8 cellular contexts compared by ENCODE assay signal in genomic region chr3:13452490-13453335, GRCh38. TPM values are rescaled to one million over a fixed set of nuclear protein-coding genes. Genes with fewer than 3 reads are reported as not detected.
A peak's percentile ranks its signal among the peaks of the same experiment; 100 is the strongest.
DNase-seq lines count a peak whose midpoint lies in the region; ATAC-seq and TF ChIP-seq lines count a peak whose summit lies in the region.

No MANE protein-coding gene starts in this region.

- H3K4me1 ChIP-seq in PC-3 (ENCODE audit: insufficient read depth, low read length) (peaks cover 8% of the 10 kb centered on the region; the same call in 1 of the 2 replicates), osteoblast (ENCODE audit: insufficient read depth, low read length) (peaks cover 5% of the 10 kb centered on the region)

- peak overlapping the region; percentile 89 to 92 for H3K27ac Mint-ChIP-seq in activated naive CD4-positive, alpha-beta T cell treated with anti-CD3 and anti-CD28 coated beads, Interleukin-2, amount 50 U/mL, for 72 hours

- H3K4me2 ChIP-seq in PC-3 (ENCODE audit: low read length) (peak overlapping the region; percentile 89), osteoblast (ENCODE audit: insufficient read depth, low read length) (peak overlapping the region; percentile 93)

- H3F3A ChIP-seq in PC-3 (ENCODE audit: low read length, unreplicated experiment) = no peaks in the 10 kb centered on the region

- peak overlapping the region; percentile 62 for H3K4me3 ChIP-seq in PC-3 (ENCODE audit: low read length)
- H3K4me3 ChIP-seq in osteoblast (ENCODE audit: insufficient read depth, low read length) = peak overlapping the region; percentile 80

- no peak overlapping the region for H3K9ac ChIP-seq in PC-3 (ENCODE audit: low read length)

- intact Hi-C loops in PC-3 (cut with micrococcal nuclease) = loop anchor here (1.0 to 5.0 kb wide), 7 partner anchors 40 to 360 kb away; no protein-coding TSS in a partner anchor

- DNase-seq in EH (ENCODE audit: low read depth) (peak; percentile 71), HK-2 (ENCODE audit: unreplicated experiment) (peak; percentile 1), PC-3 (peak; percentile 79), germinal center (ENCODE audit: low spot score) (peak; percentile 55), osteoblast (ENCODE audit: insufficient read length, low spot score, missing footprints) (peak; percentile 92)
- peak in 1 of 2 donors; percentile 47 for DNase-seq in activated naive CD4-positive, alpha-beta T cell treated with anti-CD3 and anti-CD28 coated beads, Interleukin-2, amount 50 U/mL, for 72 hours (ENCODE audit: low spot score in 2 of 2)

- H3K79me2 ChIP-seq in PC-3 (ENCODE audit: low read length) (no peaks in the 10 kb centered on the region), osteoblast (ENCODE audit: insufficient read depth, low read length) (no peaks in the 10 kb centered on the region)

- H4K20me1 ChIP-seq in PC-3 (ENCODE audit: low read length) (no peaks in the 10 kb centered on the region), osteoblast (ENCODE audit: insufficient read depth, low read length) (no peaks in the 10 kb centered on the region)

- CTCF ChIA-PET in PC-3 (lab: Charles Lee) = interaction anchor here (0.6 to 2.5 kb wide), 10 partner anchors 31 to 360 kb away, joined by 3 to 23 read pairs (median 6); no protein-coding TSS in a partner anchor

- BruUV-seq in PC-3 (replicated peaks; lab: Mats Ljungman, UMichigan) = no TSS peak

- H3K27ac ChIP-seq in PC-3 (ENCODE audit: low read length) = peak overlapping the region; percentile 58; the same call in 1 of the 2 replicates
- H3K27ac ChIP-seq in osteoblast (ENCODE audit: low read depth, low read length) = no peak overlapping the region

- TF ChIP-seq CTCF in PC-3 (conservative IDR thresholded peaks at IDR 0.05; ENCODE audit: low read depth, low read length) (peak; percentile 84), osteoblast (IDR thresholded peaks at IDR 0.05; ENCODE audit: extremely low read depth, low read depth, low read length) (peak; percentile 74)

- no peaks in the 10 kb centered on the region for H3K36me3 Mint-ChIP-seq in activated naive CD4-positive, alpha-beta T cell treated with anti-CD3 and anti-CD28 coated beads, Interleukin-2, amount 50 U/mL, for 72 hours

- no peaks in the 10 kb centered on the region for H3K27me3 ChIP-seq in PC-3 (ENCODE audit: low read length)
- H3K27me3 ChIP-seq in osteoblast (ENCODE audit: insufficient read depth, low read length) = no peaks in the 10 kb centered on the region

- H2AFZ ChIP-seq in PC-3 (ENCODE audit: low read length) (peak overlapping the region; percentile 68), osteoblast (ENCODE audit: low read length) (peak overlapping the region; percentile 93)

- no peaks in the 10 kb centered on the region for H3K9me2 ChIP-seq in PC-3 (replicated peaks; ENCODE audit: low read length)

- no peaks in the 10 kb centered on the region for H3K9me3 Mint-ChIP-seq in activated naive CD4-positive, alpha-beta T cell treated with anti-CD3 and anti-CD28 coated beads, Interleukin-2, amount 50 U/mL, for 72 hours

- peak; percentile 32 for ATAC-seq in PC-3
- ATAC-seq in activated naive CD4-positive, alpha-beta T cell treated with anti-CD3 and anti-CD28 coated beads, Interleukin-2, amount 50 U/mL, for 72 hours = peak in 1 of 2 donors; percentile 25
- no peak for ATAC-seq in HG03565 (IDR thresholded peaks at IDR 0.05; ENCODE audit: unreplicated experiment)
- ATAC-seq in HG03521 (IDR thresholded peaks at IDR 0.05; ENCODE audit: unreplicated experiment) = no peak

- H3K9me3 ChIP-seq in PC-3 (ENCODE audit: low read length) (no peaks in the 10 kb centered on the region), osteoblast (ENCODE audit: low read depth, low read length) (no peaks in the 10 kb centered on the region)

- H3K36me3 ChIP-seq in PC-3 (ENCODE audit: low read depth, low read length) (no peaks in the 10 kb centered on the region), osteoblast (ENCODE audit: insufficient read depth, low read length) (no peaks in the 10 kb centered on the region)

- POLR2A ChIA-PET in PC-3 (lab: Charles Lee; ENCODE audit: unreplicated experiment) = interaction anchor here (0.6 to 1.2 kb wide), 3 partner anchors 33 to 360 kb away, joined by 3 to 5 read pairs (median 3); no protein-coding TSS in a partner anchor

RNA-seq across cellular contexts. Expression of gene HDAC11, which starts 27.4 kb away (rescaled TPM):
- total RNA-seq in PC-3 (2014; rRNA removed) = 21.8 and 24.2 TPM in 2 replicates
- total RNA-seq in activated naive CD4-positive, alpha-beta T cell treated with anti-CD3 and anti-CD28 coated beads, Interleukin-2, amount 50 U/mL, for 72 hours = 1 to 10 TPM; 3.7 TPM
- total RNA-seq in osteoblast = 10.9 and 11.2 TPM in 2 replicates

RNA-seq across cellular contexts. Expression of gene NUP210, which starts 32.6 kb away (rescaled TPM):
- total RNA-seq in PC-3 (2014; rRNA removed) (64.0 and 75.3 TPM in 2 replicates), osteoblast (under 0.01 TPM in 2 replicates)
- total RNA-seq in activated naive CD4-positive, alpha-beta T cell treated with anti-CD3 and anti-CD28 coated beads, Interleukin-2, amount 50 U/mL, for 72 hours = 100 to 1,000 TPM; 116 to 147 TPM

Comparison
In these comparisons a context has a peak if more than half of its experiments do, and no peak if none do; other contexts are left out.
1. RNA of gene NUP210, which starts 32.6 kb away (total RNA-seq): 116 to 147 TPM in activated naive CD4-positive, alpha-beta T cell treated with anti-CD3 and anti-CD28 coated beads, Interleukin-2, amount 50 U/mL, for 72 hours and 64.0 to 75.3 TPM in PC-3; under 0.01 TPM in osteoblast; every median in the first group is over 10 times any median in the second.